Comparison of ENCODE assay signal across 18 cellular contexts in genomic region chr17:41367426-41368075, GRCh38. TPM values are rescaled to one million over a fixed set of nuclear protein-coding genes. Genes with fewer than 3 reads are reported as not detected.
DNase-seq lines count a peak whose midpoint lies in the region; ATAC-seq and TF ChIP-seq lines count a peak whose summit lies in the region.
"Had no signal": no experiment of that assay in that cellular context is flagged by ENCODE, and none has a peak within 500 bp of the region (broad histone marks: within the 10 kb centered on the region; RNA-seq: fewer than 3 reads in every experiment).

No MANE protein-coding gene starts in this region.

- no peak for ATAC-seq in stimulated activated memory B cell treated with anti-CD40 and anti-IgM and Interleukin-4, amounts not matched to agents 10 μg/mL and 1 μg/mL and 100 μg/mL, for 72 hours
- ATAC-seq: gastrocnemius medialis; K562; right cardiac atrium; stimulated activated naive CD8-positive, alpha-beta T cell treated with anti-CD3 and anti-CD28 coated beads, Interleukin-15, amount 100 ng/mL, for 72 hours had no signal

- no peak overlapping the region for H3K27ac Mint-ChIP-seq in Calu3 (ENCODE audit: unreplicated experiment)
- no peak overlapping the region for H3K27ac Mint-ChIP-seq in stimulated activated memory B cell treated with anti-CD40 and anti-IgM and Interleukin-4, amounts not matched to agents 10 μg/mL and 1 μg/mL and 100 μg/mL, for 72 hours
- H3K27ac Mint-ChIP-seq: activated naive CD4-positive, alpha-beta T cell treated with anti-CD3 and anti-CD28 coated beads for 36 hours; naive B cell; stimulated activated naive CD8-positive, alpha-beta T cell treated with anti-CD3 and anti-CD28 coated beads, Interleukin-15, amount 100 ng/mL, for 72 hours had no signal

- H3K9me3 Mint-ChIP-seq in Calu3 (ENCODE audit: low read depth, unreplicated experiment): no peaks in the 10 kb centered on the region
- no peaks in the 10 kb centered on the region for H3K9me3 Mint-ChIP-seq in stimulated activated memory B cell treated with anti-CD40 and anti-IgM and Interleukin-4, amounts not matched to agents 10 μg/mL and 1 μg/mL and 100 μg/mL, for 72 hours
- H3K9me3 Mint-ChIP-seq: activated naive CD4-positive, alpha-beta T cell treated with anti-CD3 and anti-CD28 coated beads for 36 hours; naive B cell; stimulated activated naive CD8-positive, alpha-beta T cell treated with anti-CD3 and anti-CD28 coated beads, Interleukin-15, amount 100 ng/mL, for 72 hours had no signal

- H3K27ac ChIP-seq in RWPE1: peak overlapping the region; percentile 68
- H3K27ac ChIP-seq: gastrocnemius medialis, VCaP had no signal

- no TSS peak for BruUV-seq in Calu3 (replicated peaks; lab: Mats Ljungman, UMichigan)

- peaks cover 13% of the 10 kb centered on the region for H3K4me1 Mint-ChIP-seq in Calu3 (ENCODE audit: low read depth, unreplicated experiment)
- H3K4me1 Mint-ChIP-seq in stimulated activated memory B cell treated with anti-CD40 and anti-IgM and Interleukin-4, amounts not matched to agents 10 μg/mL and 1 μg/mL and 100 μg/mL, for 72 hours: peaks cover 6% of the 10 kb centered on the region
- H3K4me1 Mint-ChIP-seq: naive B cell; stimulated activated naive CD8-positive, alpha-beta T cell treated with anti-CD3 and anti-CD28 coated beads, Interleukin-15, amount 100 ng/mL, for 72 hours had no signal

- no peaks in the 10 kb centered on the region for H3K27me3 Mint-ChIP-seq in Calu3 (ENCODE audit: unreplicated experiment)
- peaks cover 10% of the 10 kb centered on the region for H3K27me3 Mint-ChIP-seq in stimulated activated memory B cell treated with anti-CD40 and anti-IgM and Interleukin-4, amounts not matched to agents 10 μg/mL and 1 μg/mL and 100 μg/mL, for 72 hours
- H3K27me3 Mint-ChIP-seq: stimulated activated naive CD8-positive, alpha-beta T cell treated with anti-CD3 and anti-CD28 coated beads, Interleukin-15, amount 100 ng/mL, for 72 hours had no signal

- in situ Hi-C loops in GM13977 (cut with MboI; ENCODE audit: low pct_unique_long_range_greater_than_20kb, low sequenced_read_pairs, unreplicated experiment): no loop called here

- no peaks in the 10 kb centered on the region for H3K36me3 Mint-ChIP-seq in Calu3 (ENCODE audit: insufficient read depth, unreplicated experiment)
- H3K36me3 Mint-ChIP-seq in stimulated activated memory B cell treated with anti-CD40 and anti-IgM and Interleukin-4, amounts not matched to agents 10 μg/mL and 1 μg/mL and 100 μg/mL, for 72 hours: no peaks in the 10 kb centered on the region
- H3K36me3 Mint-ChIP-seq: naive B cell had no signal

- CTCF ChIA-PET in RWPE1 (lab: Yijun Ruan, JAX): interaction anchor here (0.6 to 0.7 kb wide), 3 partner anchors 39 to 313 kb away, joined by 3 to 7 read pairs (median 3); no protein-coding TSS in a partner anchor
- CTCF ChIA-PET in Calu3 (lab: Charles Lee): no interaction called here

- no peak overlapping the region for H3K4me3 Mint-ChIP-seq in Calu3 (ENCODE audit: low read depth, unreplicated experiment)
- H3K4me3 Mint-ChIP-seq in stimulated activated memory B cell treated with anti-CD40 and anti-IgM and Interleukin-4, amounts not matched to agents 10 μg/mL and 1 μg/mL and 100 μg/mL, for 72 hours: no peak overlapping the region
- H3K4me3 Mint-ChIP-seq: activated naive CD4-positive, alpha-beta T cell treated with anti-CD3 and anti-CD28 coated beads for 36 hours; naive B cell; stimulated activated naive CD8-positive, alpha-beta T cell treated with anti-CD3 and anti-CD28 coated beads, Interleukin-15, amount 100 ng/mL, for 72 hours had no signal

- H3K4me3 ChIP-seq in fibroblast of mammary gland (ENCODE audit: control insufficient read depth, low read depth, low read length): no peak overlapping the region
- no peak overlapping the region for H3K4me3 ChIP-seq in retinal pigment epithelial cell (ENCODE audit: low read length)
- H3K4me3 ChIP-seq: gastrocnemius medialis, K562 had no signal

- POLR2A ChIA-PET in RWPE1 (lab: Yijun Ruan, JAX; ENCODE audit: low non-redundant PET): no interaction called here

- DNase-seq in GM03348 (ENCODE audit: low spot score): peak; percentile 84
- peak; percentile 53 for DNase-seq in RWPE1 (ENCODE audit: low spot score)
- DNase-seq in fibroblast of mammary gland (ENCODE audit: low read depth): peak; percentile 23
- DNase-seq in retinal pigment epithelial cell (ENCODE audit: low read depth): peak; percentile 23
- DNase-seq in Calu3: no peak
- DNase-seq in NCI-H1417 treated with DMSO at 0.1 percent for 48 hours (lab: John Stamatoyannopoulos, UW): no peak
- DNase-seq in GM13977 (ENCODE audit: low spot score): no peak
- DNase-seq: activated naive CD4-positive, alpha-beta T cell treated with anti-CD3 and anti-CD28 coated beads for 36 hours; gastrocnemius medialis; naive B cell; NCI-H1694 treated with DMSO at 0.1 percent for 48 hours; NCI-H82; right cardiac atrium; stimulated activated naive CD8-positive, alpha-beta T cell treated with anti-CD3 and anti-CD28 coated beads, Interleukin-15, amount 100 ng/mL, for 72 hours had no signal

- intact Hi-C loops in Calu3 (cut with micrococcal nuclease; ENCODE audit: unreplicated experiment): no loop called here

- TF ChIP-seq CTCF in RWPE1 (conservative IDR thresholded peaks at IDR 0.05; ENCODE audit: low read depth) (no peak), fibroblast of mammary gland (conservative IDR thresholded peaks at IDR 0.05; ENCODE audit: control insufficient read depth, insufficient read depth, low read depth, low read length) (no peak), retinal pigment epithelial cell (conservative IDR thresholded peaks at IDR 0.05; ENCODE audit: low read depth, low read length) (no peak), Calu3 (IDR thresholded peaks at IDR 0.05; ENCODE audit: unreplicated experiment) (no peak), GM13977 (IDR thresholded peaks at IDR 0.05; ENCODE audit: extremely low read depth, insufficient read depth, missing control alignments) (no peak)

RNA-seq across cellular contexts. Expression of gene KRT33B, which starts 2.1 kb away (rescaled TPM):
- not detected in 2 replicates for total RNA-seq in Calu3 (2022)
- total RNA-seq: activated naive CD4-positive, alpha-beta T cell treated with anti-CD3 and anti-CD28 coated beads for 36 hours; gastrocnemius medialis; K562; right cardiac atrium; SK-MEL-5 had no signal

RNA-seq across cellular contexts. Expression of gene KRT34, which starts 14.6 kb away (rescaled TPM):
- not detected in 2 replicates for total RNA-seq in Calu3 (2022)
- total RNA-seq: activated naive CD4-positive, alpha-beta T cell treated with anti-CD3 and anti-CD28 coated beads for 36 hours; gastrocnemius medialis; K562; right cardiac atrium; SK-MEL-5 had no signal

RNA-seq across cellular contexts. Expression of gene KRT33A, which starts 16.9 kb away (rescaled TPM):
- total RNA-seq in Calu3 (2022): not detected in 2 replicates
- total RNA-seq: activated naive CD4-positive, alpha-beta T cell treated with anti-CD3 and anti-CD28 coated beads for 36 hours; gastrocnemius medialis; K562; right cardiac atrium; SK-MEL-5 had no signal

RNA-seq across cellular contexts. Expression of gene KRT31, which starts 29.9 kb away (rescaled TPM):
- not detected in 2 replicates for total RNA-seq in Calu3 (2022)
- total RNA-seq: activated naive CD4-positive, alpha-beta T cell treated with anti-CD3 and anti-CD28 coated beads for 36 hours; K562; right cardiac atrium; SK-MEL-5 had no signal

RNA-seq across cellular contexts. Expression of gene KRTAP17-1, which starts 52.0 kb away (rescaled TPM):
- total RNA-seq in Calu3 (2022): not detected in 2 replicates
- total RNA-seq: activated naive CD4-positive, alpha-beta T cell treated with anti-CD3 and anti-CD28 coated beads for 36 hours; gastrocnemius medialis; K562; right cardiac atrium; SK-MEL-5 had no signal

Comparison
In these comparisons a context has a peak if more than half of its experiments do, and no peak if none do; other contexts are left out.
1. DNase-seq: peak in GM03348 (single experiment), RWPE1 (single experiment), fibroblast of mammary gland (single experiment) and retinal pigment epithelial cell (single experiment); none in Calu3 (single experiment), NCI-H1417 treated with DMSO at 0.1 percent for 48 hours (single experiment) and GM13977 (single experiment).